In genomic region chr4:77073981-77074865, GRCh38 we compare ENCODE assay signal across 9 cellular contexts. TPM values are rescaled to one million over a fixed set of nuclear protein-coding genes. Genes with fewer than 3 reads are reported as not detected.
A peak's percentile ranks its signal among the peaks of the same experiment; 100 is the strongest.
DNase-seq lines count a peak whose midpoint lies in the region; TF ChIP-seq lines count a peak whose summit lies in the region.
"Had no signal": no experiment of that assay in that cellular context is flagged by ENCODE, and none has a peak within 500 bp of the region (broad histone marks: within the 10 kb centered on the region; RNA-seq: fewer than 3 reads in every experiment).

No MANE protein-coding gene starts in this region.

- H3K4me3 Mint-ChIP-seq in mesothelial cell of epicardium, result no peak overlapping the region
- H3K4me3 Mint-ChIP-seq: memory B cell had no signal

- H3K27me3 ChIP-seq in muscle layer of colon (ENCODE audit: control insufficient read depth in 1 of 2, insufficient read depth in 2 of 2, low read length in 2 of 2), result no peaks in the 10 kb centered on the region

- peaks cover 24% of the 10 kb centered on the region for H3K4me1 ChIP-seq in muscle layer of colon (ENCODE audit: insufficient read depth, low read length)

- no peaks in the 10 kb centered on the region for H3K9me3 Mint-ChIP-seq in mesothelial cell of epicardium
- H3K9me3 Mint-ChIP-seq: memory B cell had no signal

- H3K27me3 Mint-ChIP-seq in mesothelial cell of epicardium (ENCODE audit: low read depth), result no peaks in the 10 kb centered on the region
- H3K27me3 Mint-ChIP-seq: memory B cell had no signal

- no peak for TF ChIP-seq CTCF in mesothelial cell of epicardium (IDR thresholded peaks at IDR 0.05; ENCODE audit: unreplicated experiment)

- no peaks in the 10 kb centered on the region for H3K36me3 ChIP-seq in muscle layer of colon (ENCODE audit: insufficient read depth, low read length)

- H3K9me3 ChIP-seq in muscle layer of colon (ENCODE audit: low read length), result no peaks in the 10 kb centered on the region

- DNase-seq in AML-193 (lab: John Stamatoyannopoulos, UW) (peak; percentile 12 to 15), putamen (ENCODE audit: low spot score) (no peak), RPMI8226 (no peak), NCI-H526 treated with DMSO at 0.1 percent for 48 hours (lab: John Stamatoyannopoulos, UW) (no peak), mesothelial cell of epicardium (ENCODE audit: low spot score in 2 of 2, unreplicated experiment in 2 of 2) (no peak)
- DNase-seq in Jurkat, Clone E6-1 (ENCODE audit: low read depth, low spot score), result no peak

- H3K4me3 ChIP-seq in Jurkat, Clone E6-1 (ENCODE audit: low read length), result peak overlapping the region; percentile 66
- H3K4me3 ChIP-seq in muscle layer of colon (ENCODE audit: low read depth in 1 of 2, low read length in 2 of 2), result peak overlapping the region; percentile 66 to 74

- H3K4me1 Mint-ChIP-seq in mesothelial cell of epicardium, result peaks cover 37% of the 10 kb centered on the region

- H3K27ac Mint-ChIP-seq in mesothelial cell of epicardium, result no peak overlapping the region
- H3K27ac Mint-ChIP-seq: memory B cell had no signal

- H3K36me3 Mint-ChIP-seq in mesothelial cell of epicardium, result no peaks in the 10 kb centered on the region

- H3K27ac ChIP-seq in cingulate gyrus (ENCODE audit: low read depth, low read length), result peak overlapping the region; percentile 74
- peak overlapping the region; percentile 64 for H3K27ac ChIP-seq in muscle layer of colon (ENCODE audit: low read depth, low read length)

- H3K9ac ChIP-seq in muscle layer of colon (ENCODE audit: low read length), result peak overlapping the region; percentile 83

RNA-seq across cellular contexts. Expression of gene CCNI, which starts 1.6 kb away (rescaled TPM):
- polyA plus RNA-seq in Jurkat, Clone E6-1 (2012; ENCODE audit: insufficient read depth, insufficient read length), result 135 TPM
- total RNA-seq in mesothelial cell of epicardium, result 242 to 254 TPM (median 245 TPM) in 3 replicates

Comparison
In these comparisons a context has a peak if more than half of its experiments do, and no peak if none do; other contexts are left out.
1. DNase-seq: peak in AML-193 (2 of 2); none in Jurkat, Clone E6-1 (single experiment), putamen (single experiment), RPMI8226 (single experiment), NCI-H526 treated with DMSO at 0.1 percent for 48 hours (single experiment) and mesothelial cell of epicardium (0 of 2).